Comparison of ENCODE assay signal across 37 cellular contexts in the genomic region with DNA sequence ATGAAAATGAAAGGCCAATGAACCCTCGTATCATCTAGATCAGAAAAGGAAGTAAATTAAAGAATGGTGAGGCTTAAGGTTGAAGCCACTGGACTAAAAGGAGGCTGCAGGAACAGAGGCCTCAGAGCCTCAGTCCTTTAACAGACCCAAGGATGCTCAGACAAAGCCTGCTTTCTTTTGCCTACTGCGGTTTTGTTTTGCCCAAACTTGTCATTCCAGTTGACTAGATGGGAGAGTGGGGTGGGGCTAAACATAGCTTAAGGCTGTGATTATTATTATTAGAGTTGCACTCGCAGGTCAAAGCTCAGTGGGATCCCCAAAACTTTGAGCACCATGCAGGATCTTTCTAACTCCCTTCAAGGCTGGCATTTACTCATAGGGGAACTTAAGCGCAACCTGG.
"Had no signal": no experiment of that assay in that cellular context is flagged by ENCODE, and none has a peak within 500 bp of the region (broad histone marks: within the 10 kb centered on the region; RNA-seq: fewer than 3 reads in every experiment).

No MANE protein-coding gene starts in this region.

- ATAC-seq: activated CD4-positive, alpha-beta T cell treated with anti-CD3 and anti-CD28 coated beads for 36 hours; activated CD8-positive, alpha-beta memory T cell treated with anti-CD3 and anti-CD28 coated beads, Interleukin-2, amount 10 ng/mL, durations not matched to agents 7 days and 5 days; activated CD8-positive, alpha-beta T cell treated with anti-CD3 and anti-CD28 coated beads, Interleukin-2, amount 10 ng/mL, durations not matched to agents 7 days and 5 days; activated naive CD8-positive, alpha-beta T cell treated with anti-CD3 and anti-CD28 coated beads, Interleukin-2, amount 50 U/mL, for 24 hours; body of pancreas; foreskin keratinocyte; T-helper 17 cell had no signal

- H3K4me3 Mint-ChIP-seq: activated B cell treated with CpG ODN at 0.5 μM for 24 hours; activated CD4-positive, alpha-beta memory T cell treated with anti-CD3 and anti-CD28 coated beads for 36 hours; activated CD4-positive, alpha-beta T cell treated with anti-CD3 and anti-CD28 coated beads for 36 hours; activated CD4-positive, alpha-beta T cell treated with anti-CD3 and anti-CD28 coated beads, Interleukin-2, amount 10 ng/mL, durations not matched to agents 24 days and 14 days; activated CD8-positive, alpha-beta memory T cell treated with anti-CD3 and anti-CD28 coated beads, Interleukin-2, amount 10 ng/mL, durations not matched to agents 7 days and 5 days; activated CD8-positive, alpha-beta T cell treated with anti-CD3 and anti-CD28 coated beads, Interleukin-2, amount 10 ng/mL, durations not matched to agents 7 days and 5 days; activated naive CD4-positive, alpha-beta T cell treated with anti-CD3 and anti-CD28 coated beads for 36 hours; activated naive CD4-positive, alpha-beta T cell treated with anti-CD3 and anti-CD28 coated beads, Interleukin-2, amount 50 U/mL, for 24 hours; activated naive CD8-positive, alpha-beta T cell treated with anti-CD3 and anti-CD28 coated beads for 36 hours; activated naive CD8-positive, alpha-beta T cell treated with anti-CD3 and anti-CD28 coated beads, Interleukin-2, amount 50 U/mL, for 24 hours; activated T-helper 1 cell treated with anti-CD3 and anti-CD28 coated beads, Interleukin-12 subunit alpha, Interleukin-12 subunit beta, Interleukin-2, Interleukin-4 antibody, amounts not matched to agents 30 ng/mL and 10 ng/mL and 1 ng/mL, durations not matched to agents 14 hours and 24 hours and 36 hours; central memory CD8-positive, alpha-beta T cell; dendritic cell treated with granulocyte-macrophage colony-stimulating factor and Interleukin-4, amounts not matched to agents 40 ng/mL and 50 ng/mL, for 4 days; endodermal cell; T-helper 17 cell; T-helper 2 cell treated with Interferon-gamma antibody and Interleukin-4, amounts not matched to agents 5 μg/mL and 100 μg/mL, for 36 hours had no signal

- H3K9me3 Mint-ChIP-seq: activated CD4-positive, alpha-beta T cell treated with anti-CD3 and anti-CD28 coated beads, Interleukin-2, amount 10 ng/mL, durations not matched to agents 24 days and 14 days; activated naive CD8-positive, alpha-beta T cell treated with anti-CD3 and anti-CD28 coated beads, Interleukin-2, amount 50 U/mL, for 24 hours; activated T-helper 1 cell treated with anti-CD3 and anti-CD28 coated beads, Interleukin-12 subunit alpha, Interleukin-12 subunit beta, Interleukin-2, Interleukin-4 antibody, amounts not matched to agents 30 ng/mL and 10 ng/mL and 1 ng/mL, durations not matched to agents 14 hours and 24 hours and 36 hours; activated T-helper 2 cell treated with anti-CD3 and anti-CD28 coated beads, Interferon-gamma antibody, Interleukin-2, Interleukin-4, amounts not matched to agents 10 μg/mL and 5 μg/mL and 100 μg/mL, durations not matched to agents 14 hours and 24 hours and 36 hours; central memory CD8-positive, alpha-beta T cell; T-helper 2 cell treated with Interferon-gamma antibody and Interleukin-4, amounts not matched to agents 5 μg/mL and 100 μg/mL, for 36 hours had no signal

- H3K27ac ChIP-seq: adrenal gland, body of pancreas, coronary artery, dorsolateral prefrontal cortex, esophagus muscularis mucosa, foreskin keratinocyte, WERI-Rb-1 had no signal

- H3K4me1 Mint-ChIP-seq: activated B cell treated with CpG ODN at 0.5 μM for 24 hours; activated CD4-positive, alpha-beta T cell treated with anti-CD3 and anti-CD28 coated beads for 36 hours; activated CD4-positive, alpha-beta T cell treated with anti-CD3 and anti-CD28 coated beads, Interleukin-2, amount 10 ng/mL, durations not matched to agents 24 days and 14 days; activated CD8-positive, alpha-beta memory T cell treated with anti-CD3 and anti-CD28 coated beads, Interleukin-2, amount 10 ng/mL, durations not matched to agents 7 days and 5 days; activated naive CD4-positive, alpha-beta T cell treated with anti-CD3 and anti-CD28 coated beads, Interleukin-2, amount 50 U/mL, for 24 hours; activated naive CD8-positive, alpha-beta T cell treated with anti-CD3 and anti-CD28 coated beads for 36 hours; activated naive CD8-positive, alpha-beta T cell treated with anti-CD3 and anti-CD28 coated beads, Interleukin-2, amount 50 U/mL, for 24 hours; central memory CD8-positive, alpha-beta T cell; endodermal cell; T-helper 17 cell had no signal

- H3K9me3 ChIP-seq: adrenal gland, body of pancreas, esophagus muscularis mucosa had no signal

- H3K27me3 Mint-ChIP-seq: activated B cell treated with CpG ODN at 0.5 μM for 24 hours; activated CD4-positive, alpha-beta memory T cell treated with anti-CD3 and anti-CD28 coated beads for 36 hours; activated CD4-positive, alpha-beta T cell treated with anti-CD3 and anti-CD28 coated beads for 36 hours; activated CD4-positive, alpha-beta T cell treated with anti-CD3 and anti-CD28 coated beads, Interleukin-2, amount 10 ng/mL, durations not matched to agents 24 days and 14 days; activated CD8-positive, alpha-beta memory T cell treated with anti-CD3 and anti-CD28 coated beads, Interleukin-2, amount 10 ng/mL, durations not matched to agents 7 days and 5 days; activated naive CD4-positive, alpha-beta T cell treated with anti-CD3 and anti-CD28 coated beads, Interleukin-2, amount 50 U/mL, for 24 hours; activated naive CD8-positive, alpha-beta T cell treated with anti-CD3 and anti-CD28 coated beads for 36 hours; activated naive CD8-positive, alpha-beta T cell treated with anti-CD3 and anti-CD28 coated beads, Interleukin-2, amount 50 U/mL, for 24 hours; central memory CD8-positive, alpha-beta T cell; dendritic cell treated with granulocyte-macrophage colony-stimulating factor and Interleukin-4, amounts not matched to agents 40 ng/mL and 50 ng/mL, for 4 days had no signal

- H3K4me1 ChIP-seq: adrenal gland, body of pancreas, esophagus muscularis mucosa, foreskin keratinocyte had no signal

- H3K27me3 ChIP-seq: adrenal gland, body of pancreas, esophagus muscularis mucosa, foreskin keratinocyte had no signal

- DNase-seq: activated B cell treated with CpG ODN at 0.5 μM for 24 hours; activated CD4-positive, alpha-beta memory T cell treated with anti-CD3 and anti-CD28 coated beads for 36 hours; activated CD4-positive, alpha-beta T cell treated with anti-CD3 and anti-CD28 coated beads for 36 hours; activated CD4-positive, alpha-beta T cell treated with anti-CD3 and anti-CD28 coated beads, Interleukin-2, amount 10 ng/mL, durations not matched to agents 24 days and 14 days; activated CD4-positive, CD25-positive, alpha-beta regulatory T cell treated with anti-CD3 and anti-CD28 coated beads, Interleukin-2, amount 50 U/mL, for 72 hours; activated CD8-positive, alpha-beta memory T cell treated with anti-CD3 and anti-CD28 coated beads, Interleukin-2, amount 10 ng/mL, durations not matched to agents 7 days and 5 days; activated CD8-positive, alpha-beta memory T cell treated with anti-CD3 and anti-CD28 coated beads, Interleukin-2, amount 50 U/mL, for 4 hours; activated CD8-positive, alpha-beta T cell treated with anti-CD3 and anti-CD28 coated beads, Interleukin-2, amount 10 ng/mL, durations not matched to agents 7 days and 5 days; activated effector memory CD4-positive, alpha-beta T cell treated with anti-CD3 and anti-CD28 coated beads, Interleukin-2, amount 50 U/mL, for 16 hours; activated naive CD4-positive, alpha-beta T cell treated with anti-CD3 and anti-CD28 coated beads for 36 hours; activated naive CD8-positive, alpha-beta T cell treated with anti-CD3 and anti-CD28 coated beads for 36 hours; activated naive CD8-positive, alpha-beta T cell treated with anti-CD3 and anti-CD28 coated beads, Interleukin-2, amount 50 U/mL, for 24 hours; activated T-cell treated with anti-CD3 and anti-CD28 coated beads, Interleukin-2, amount 50 U/mL, for 1 hour; activated T-cell treated with anti-CD3 and anti-CD28 coated beads, Interleukin-2, amount 50 U/mL, for 48 hours; adrenal gland; amygdala; aorta; body of pancreas; dorsolateral prefrontal cortex; effector memory CD4-positive, alpha-beta T cell; endodermal cell; erythroblast; head of caudate nucleus; hippocampal formation; T-helper 1 cell; T-helper 17 cell; T1000; WERI-Rb-1 had no signal

- H3K27ac Mint-ChIP-seq: activated B cell treated with CpG ODN at 0.5 μM for 24 hours; activated CD4-positive, alpha-beta memory T cell treated with anti-CD3 and anti-CD28 coated beads for 36 hours; activated CD4-positive, alpha-beta T cell treated with anti-CD3 and anti-CD28 coated beads for 36 hours; activated CD4-positive, alpha-beta T cell treated with anti-CD3 and anti-CD28 coated beads, Interleukin-2, amount 10 ng/mL, durations not matched to agents 24 days and 14 days; activated CD8-positive, alpha-beta memory T cell treated with anti-CD3 and anti-CD28 coated beads, Interleukin-2, amount 10 ng/mL, durations not matched to agents 7 days and 5 days; activated CD8-positive, alpha-beta T cell treated with anti-CD3 and anti-CD28 coated beads, Interleukin-2, amount 10 ng/mL, durations not matched to agents 7 days and 5 days; activated naive CD4-positive, alpha-beta T cell treated with anti-CD3 and anti-CD28 coated beads for 36 hours; activated naive CD4-positive, alpha-beta T cell treated with anti-CD3 and anti-CD28 coated beads, Interleukin-2, amount 50 U/mL, for 24 hours; activated naive CD8-positive, alpha-beta T cell treated with anti-CD3 and anti-CD28 coated beads for 36 hours; activated naive CD8-positive, alpha-beta T cell treated with anti-CD3 and anti-CD28 coated beads, Interleukin-2, amount 50 U/mL, for 24 hours; activated T-helper 1 cell treated with anti-CD3 and anti-CD28 coated beads, Interleukin-12 subunit alpha, Interleukin-12 subunit beta, Interleukin-2, Interleukin-4 antibody, amounts not matched to agents 30 ng/mL and 10 ng/mL and 1 ng/mL, durations not matched to agents 14 hours and 24 hours and 36 hours; activated T-helper 2 cell treated with anti-CD3 and anti-CD28 coated beads, Interferon-gamma antibody, Interleukin-2, Interleukin-4, amounts not matched to agents 10 μg/mL and 5 μg/mL and 100 μg/mL, durations not matched to agents 14 hours and 24 hours and 36 hours; dendritic cell treated with granulocyte-macrophage colony-stimulating factor and Interleukin-4, amounts not matched to agents 40 ng/mL and 50 ng/mL, for 4 days; endodermal cell; T-helper 17 cell; T-helper 2 cell treated with Interferon-gamma antibody and Interleukin-4, amounts not matched to agents 5 μg/mL and 100 μg/mL, for 36 hours had no signal

- H3K36me3 ChIP-seq: adrenal gland, esophagus muscularis mucosa, WERI-Rb-1 had no signal

- H3K4me3 ChIP-seq: adrenal gland, body of pancreas, coronary artery, dorsolateral prefrontal cortex, esophagus muscularis mucosa had no signal

- H3K36me3 Mint-ChIP-seq: activated CD4-positive, alpha-beta memory T cell treated with anti-CD3 and anti-CD28 coated beads for 36 hours; activated CD8-positive, alpha-beta memory T cell treated with anti-CD3 and anti-CD28 coated beads, Interleukin-2, amount 10 ng/mL, durations not matched to agents 7 days and 5 days; activated naive CD4-positive, alpha-beta T cell treated with anti-CD3 and anti-CD28 coated beads, Interleukin-2, amount 50 U/mL, for 24 hours; activated naive CD8-positive, alpha-beta T cell treated with anti-CD3 and anti-CD28 coated beads for 36 hours had no signal
